14 cellular contexts compared by ENCODE assay signal in genomic region chr3:50520849-50521248, GRCh38. TPM values are rescaled to one million over a fixed set of nuclear protein-coding genes. Genes with fewer than 3 reads are reported as not detected.
DNase-seq lines count a peak whose midpoint lies in the region; ATAC-seq and TF ChIP-seq lines count a peak whose summit lies in the region.
"Had no signal": no experiment of that assay in that cellular context is flagged by ENCODE, and none has a peak within 500 bp of the region (broad histone marks: within the 10 kb centered on the region; RNA-seq: fewer than 3 reads in every experiment).

No MANE protein-coding gene starts in this region.

- TF ChIP-seq CTCF in glutamatergic neuron (IDR thresholded peaks at IDR 0.05; ENCODE audit: partially characterized antibody, unreplicated experiment) = no peak
- TF ChIP-seq CTCF in Calu3 (IDR thresholded peaks at IDR 0.05; ENCODE audit: unreplicated experiment) = no peak

- H3K4me1 Mint-ChIP-seq in activated naive CD8-positive, alpha-beta T cell treated with anti-CD3 and anti-CD28 coated beads, Interleukin-2, amount 10 ng/mL, durations not matched to agents 7 days and 5 days = peaks cover 9% of the 10 kb centered on the region
- peaks cover 7% of the 10 kb centered on the region for H3K4me1 Mint-ChIP-seq in activated naive CD8-positive, alpha-beta T cell treated with anti-CD3 and anti-CD28 coated beads for 36 hours
- H3K4me1 Mint-ChIP-seq in glutamatergic neuron (ENCODE audit: low read depth, unreplicated experiment) (peaks cover 49% of the 10 kb centered on the region), Calu3 (ENCODE audit: low read depth, unreplicated experiment) (no peaks in the 10 kb centered on the region)
- H3K4me1 Mint-ChIP-seq in CD8-positive, alpha-beta memory T cell = peaks cover 6 to 10% (median 10%) of the 10 kb centered on the region in 3 donors

- CTCF ChIA-PET in CD8-positive, alpha-beta memory T cell (lab: Charles Lee) = interaction anchor here (1.4 kb wide), 1 partner anchor 52 kb away, joined by 3 read pairs; no protein-coding TSS in a partner anchor
- CTCF ChIA-PET in Calu3 (lab: Charles Lee) = no interaction called here

- H3K27me3 ChIP-seq in CD8-positive, alpha-beta memory T cell (ENCODE audit: insufficient read depth, low read length, poor library complexity, severe bottlenecking) = no peaks in the 10 kb centered on the region

- H3K4me1 ChIP-seq in CD8-positive, alpha-beta memory T cell (ENCODE audit: insufficient read depth, low read length) = no peaks in the 10 kb centered on the region

- no peaks in the 10 kb centered on the region for H3K36me3 Mint-ChIP-seq in activated naive CD8-positive, alpha-beta T cell treated with anti-CD3 and anti-CD28 coated beads, Interleukin-2, amount 10 ng/mL, durations not matched to agents 7 days and 5 days
- no peaks in the 10 kb centered on the region for H3K36me3 Mint-ChIP-seq in activated naive CD8-positive, alpha-beta T cell treated with anti-CD3 and anti-CD28 coated beads for 36 hours
- H3K36me3 Mint-ChIP-seq in glutamatergic neuron (ENCODE audit: unreplicated experiment) (no peaks in the 10 kb centered on the region), Calu3 (ENCODE audit: insufficient read depth, unreplicated experiment) (no peaks in the 10 kb centered on the region)
- H3K36me3 Mint-ChIP-seq in CD8-positive, alpha-beta memory T cell = no peaks in the 10 kb centered on the region

- no peak overlapping the region for H3K4me3 Mint-ChIP-seq in activated naive CD8-positive, alpha-beta T cell treated with anti-CD3 and anti-CD28 coated beads, Interleukin-2, amount 10 ng/mL, durations not matched to agents 7 days and 5 days
- H3K4me3 Mint-ChIP-seq in activated naive CD8-positive, alpha-beta T cell treated with anti-CD3 and anti-CD28 coated beads for 36 hours = no peak overlapping the region
- H3K4me3 Mint-ChIP-seq in glutamatergic neuron (ENCODE audit: unreplicated experiment) (peak overlapping the region; percentile 53), Calu3 (ENCODE audit: low read depth, unreplicated experiment) (no peak overlapping the region)
- no peak overlapping the region for H3K4me3 Mint-ChIP-seq in CD8-positive, alpha-beta memory T cell

- POLR2A ChIA-PET in activated naive CD8-positive, alpha-beta T cell treated with anti-CD3 and anti-CD28 coated beads, Interleukin-2, amount 10 ng/mL, durations not matched to agents 7 days and 5 days (lab: Charles Lee) = no interaction called here
- POLR2A ChIA-PET in CD8-positive, alpha-beta memory T cell (lab: Charles Lee) = no interaction called here

- no TSS peak for BruUV-seq in Calu3 (replicated peaks; lab: Mats Ljungman, UMichigan)

- intact Hi-C loops in Calu3 (cut with micrococcal nuclease; ENCODE audit: unreplicated experiment) = no loop called here

- no peak overlapping the region for H3K4me3 ChIP-seq in CD8-positive, alpha-beta memory T cell (ENCODE audit: low read length)
- H3K4me3 ChIP-seq: K562 had no signal

- no peak overlapping the region for H3K27ac ChIP-seq in CD8-positive, alpha-beta memory T cell (ENCODE audit: low read depth, low read length)

- DNase-seq in activated naive CD8-positive, alpha-beta T cell treated with anti-CD3 and anti-CD28 coated beads, Interleukin-2, amount 10 ng/mL, durations not matched to agents 7 days and 5 days = no peak
- DNase-seq in activated naive CD8-positive, alpha-beta T cell treated with anti-CD3 and anti-CD28 coated beads for 36 hours = no peak
- DNase-seq in NCI-H82 (lab: John Stamatoyannopoulos, UW) = peak; percentile 59
- no peak for DNase-seq in glutamatergic neuron
- DNase-seq in NCI-H187 treated with DMSO at 0.1 percent for 48 hours (lab: John Stamatoyannopoulos, UW) = no peak
- no peak for DNase-seq in T1000 (lab: John Stamatoyannopoulos, UW)
- no peak for DNase-seq in CD8-positive, alpha-beta memory T cell
- DNase-seq in Calu3 = no peak
- DNase-seq: HCEC 1CT, NCI-H1105, NCI-H1694 treated with DMSO at 0.1 percent for 48 hours, NCI-H774, SHP77 treated with DMSO at 0.1 percent for 48 hours had no signal

- no peak for ATAC-seq in activated naive CD8-positive, alpha-beta T cell treated with anti-CD3 and anti-CD28 coated beads, Interleukin-2, amount 10 ng/mL, durations not matched to agents 7 days and 5 days (ENCODE audit: low read depth)
- ATAC-seq: K562 had no signal

- H3K9me3 Mint-ChIP-seq in activated naive CD8-positive, alpha-beta T cell treated with anti-CD3 and anti-CD28 coated beads, Interleukin-2, amount 10 ng/mL, durations not matched to agents 7 days and 5 days = no peaks in the 10 kb centered on the region
- H3K9me3 Mint-ChIP-seq in activated naive CD8-positive, alpha-beta T cell treated with anti-CD3 and anti-CD28 coated beads for 36 hours = no peaks in the 10 kb centered on the region
- H3K9me3 Mint-ChIP-seq in glutamatergic neuron (ENCODE audit: unreplicated experiment) (peaks cover 8% of the 10 kb centered on the region), Calu3 (ENCODE audit: low read depth, unreplicated experiment) (no peaks in the 10 kb centered on the region)
- H3K9me3 Mint-ChIP-seq in CD8-positive, alpha-beta memory T cell = no peaks in the 10 kb centered on the region

- peaks cover 4% of the 10 kb centered on the region for H3K27me3 Mint-ChIP-seq in activated naive CD8-positive, alpha-beta T cell treated with anti-CD3 and anti-CD28 coated beads, Interleukin-2, amount 10 ng/mL, durations not matched to agents 7 days and 5 days
- peaks cover 3% of the 10 kb centered on the region for H3K27me3 Mint-ChIP-seq in activated naive CD8-positive, alpha-beta T cell treated with anti-CD3 and anti-CD28 coated beads for 36 hours
- peaks cover 12% of the 10 kb centered on the region for H3K27me3 Mint-ChIP-seq in glutamatergic neuron (ENCODE audit: unreplicated experiment)
- peaks cover 3 to 10% of the 10 kb centered on the region in 2 donors for H3K27me3 Mint-ChIP-seq in CD8-positive, alpha-beta memory T cell
- H3K27me3 Mint-ChIP-seq in Calu3 (ENCODE audit: unreplicated experiment) = peaks cover 96% of the 10 kb centered on the region

- H3K27ac Mint-ChIP-seq in activated naive CD8-positive, alpha-beta T cell treated with anti-CD3 and anti-CD28 coated beads, Interleukin-2, amount 10 ng/mL, durations not matched to agents 7 days and 5 days = peak overlapping the region; percentile 17
- no peak overlapping the region for H3K27ac Mint-ChIP-seq in activated naive CD8-positive, alpha-beta T cell treated with anti-CD3 and anti-CD28 coated beads for 36 hours
- H3K27ac Mint-ChIP-seq in glutamatergic neuron (ENCODE audit: unreplicated experiment) = peak overlapping the region; percentile 57
- peak overlapping the region in 1 of 8 donors; percentile 78 for H3K27ac Mint-ChIP-seq in CD8-positive, alpha-beta memory T cell
- no peak overlapping the region for H3K27ac Mint-ChIP-seq in Calu3 (ENCODE audit: unreplicated experiment)

- H3K36me3 ChIP-seq in CD8-positive, alpha-beta memory T cell (ENCODE audit: insufficient read depth, low read length) = no peaks in the 10 kb centered on the region

- H3K9me3 ChIP-seq in CD8-positive, alpha-beta memory T cell (ENCODE audit: low read length) = no peaks in the 10 kb centered on the region

RNA-seq across cellular contexts. Expression of gene CACNA2D2, which starts 17.4 kb away (rescaled TPM):
- 1 to 10 TPM; 2.1 to 2.5 TPM for total RNA-seq in activated naive CD8-positive, alpha-beta T cell treated with anti-CD3 and anti-CD28 coated beads, Interleukin-2, amount 10 ng/mL, durations not matched to agents 7 days and 5 days
- total RNA-seq in activated naive CD8-positive, alpha-beta T cell treated with anti-CD3 and anti-CD28 coated beads for 36 hours = under 1 TPM; 0.70 to 0.80 TPM
- total RNA-seq in glutamatergic neuron (ENCODE audit: unreplicated experiment) (5.0 TPM), Calu3 (2022) (0.12 TPM in 1 of 2 replicates, not detected in the other)
- total RNA-seq in CD8-positive, alpha-beta memory T cell = 1 to 10 TPM in 1 of 2 experiments, under 1 TPM in 1; 0.73 to 1.1 TPM
- polyA plus RNA-seq in CD8-positive, alpha-beta memory T cell = 2.6 TPM

RNA-seq across cellular contexts. Expression of gene C3orf18, which starts 46.7 kb away (rescaled TPM):
- 10 to 100 TPM; 53.2 to 58.4 TPM for total RNA-seq in activated naive CD8-positive, alpha-beta T cell treated with anti-CD3 and anti-CD28 coated beads, Interleukin-2, amount 10 ng/mL, durations not matched to agents 7 days and 5 days
- total RNA-seq in activated naive CD8-positive, alpha-beta T cell treated with anti-CD3 and anti-CD28 coated beads for 36 hours = 10 to 100 TPM; 15.9 to 17.1 TPM
- 13.0 TPM for total RNA-seq in glutamatergic neuron (ENCODE audit: unreplicated experiment)
- 10 to 100 TPM; 11.5 to 13.0 TPM for total RNA-seq in CD8-positive, alpha-beta memory T cell
- polyA plus RNA-seq in CD8-positive, alpha-beta memory T cell = 15.8 TPM
- total RNA-seq in Calu3 (2022) = 2.7 and 3.1 TPM in 2 replicates

RNA-seq across cellular contexts. Expression of gene HEMK1, which starts 48.5 kb away (rescaled TPM):
- 100 to 1,000 TPM in 1 of 2 experiments, 10 to 100 TPM in 1; 97.4 to 102 TPM for total RNA-seq in activated naive CD8-positive, alpha-beta T cell treated with anti-CD3 and anti-CD28 coated beads, Interleukin-2, amount 10 ng/mL, durations not matched to agents 7 days and 5 days
- 10 to 100 TPM; 59.8 to 64.7 TPM for total RNA-seq in activated naive CD8-positive, alpha-beta T cell treated with anti-CD3 and anti-CD28 coated beads for 36 hours
- total RNA-seq in glutamatergic neuron (ENCODE audit: unreplicated experiment) (21.1 TPM), Calu3 (2022) (17.6 and 20.0 TPM in 2 replicates)
- total RNA-seq in CD8-positive, alpha-beta memory T cell = 10 to 100 TPM; 51.8 to 55.0 TPM
- 27.4 TPM for polyA plus RNA-seq in CD8-positive, alpha-beta memory T cell

Comparison
In these comparisons a context has a peak if more than half of its experiments do, and no peak if none do; other contexts are left out.
1. H3K27ac Mint-ChIP-seq: peak in activated naive CD8-positive, alpha-beta T cell treated with anti-CD3 and anti-CD28 coated beads, Interleukin-2, amount 10 ng/mL, durations not matched to agents 7 days and 5 days (single experiment) and glutamatergic neuron (single experiment); none in activated naive CD8-positive, alpha-beta T cell treated with anti-CD3 and anti-CD28 coated beads for 36 hours (single experiment) and Calu3 (single experiment).